In genomic region chr3:135017494-135017893, GRCh38 we compare ENCODE assay signal across 1 cellular context.
TF ChIP-seq lines count a peak whose summit lies in the region.

No MANE protein-coding gene starts in this region.

TF ChIP-seq in GM12878, 131 proteins besides CTCF, POLR2A, EP300 and RAD21 (continued from another document):
- TF ChIP-seq ZBTB40 (IDR thresholded peaks at IDR 0.05; ENCODE audit: borderline replicate concordance) (no peak), SMC3 (IDR thresholded peaks at IDR 0.05; ENCODE audit: borderline replicate concordance, low read length) (no peak)
